ENCODE assay signal across 15 cellular contexts in genomic region chr12:71838231-71838630, GRCh38. TPM values are rescaled to one million over a fixed set of nuclear protein-coding genes. Genes with fewer than 3 reads are reported as not detected.
DNase-seq lines count a peak whose midpoint lies in the region; ATAC-seq and TF ChIP-seq lines count a peak whose summit lies in the region.
"Had no signal": no experiment of that assay in that cellular context is flagged by ENCODE, and none has a peak within 500 bp of the region (broad histone marks: within the 10 kb centered on the region; RNA-seq: fewer than 3 reads in every experiment).

No MANE protein-coding gene starts in this region.

- peak overlapping the region; percentile 94 for H3K27ac ChIP-seq in lower lobe of right lung
- peak overlapping the region; percentile 97 for H3K27ac ChIP-seq in vagina

- H3K36me3 ChIP-seq in lower lobe of right lung, result no peaks in the 10 kb centered on the region
- H3K36me3 ChIP-seq in vagina, result no peaks in the 10 kb centered on the region
- H3K36me3 ChIP-seq: sigmoid colon had no signal

- H3K27ac Mint-ChIP-seq in activated naive CD4-positive, alpha-beta T cell treated with anti-CD3 and anti-CD28 coated beads for 36 hours, result peak overlapping the region; percentile 98
- peak overlapping the region; percentile 97 for H3K27ac Mint-ChIP-seq in activated CD8-positive, alpha-beta T cell treated with anti-CD3 and anti-CD28 coated beads for 36 hours
- H3K27ac Mint-ChIP-seq in mesothelial cell of epicardium, result no peak overlapping the region

- DNase-seq in activated naive CD4-positive, alpha-beta T cell treated with anti-CD3 and anti-CD28 coated beads for 36 hours, result no peak
- DNase-seq in activated naive CD4-positive, alpha-beta T cell treated with Interleukin-2 at 50 U/mL for 16 hours, result no peak
- DNase-seq in activated CD8-positive, alpha-beta T cell treated with anti-CD3 and anti-CD28 coated beads for 36 hours, result no peak
- no peak for DNase-seq in lower lobe of right lung
- DNase-seq in vagina (ENCODE audit: extremely low spot score in 2 of 2), result no peak
- no peak for DNase-seq in mesothelial cell of epicardium (ENCODE audit: low spot score in 2 of 2, unreplicated experiment in 2 of 2)
- DNase-seq in left cardiac atrium, result no peak
- no peak for DNase-seq in NCI-H526 (lab: John Stamatoyannopoulos, UW)
- DNase-seq: dorsolateral prefrontal cortex; HCEC 1CT; NCI-H1092 treated with DMSO at 0.1 percent for 48 hours; NCI-H2227 treated with DMSO at 0.1 percent for 48 hours; SIG-M5; sigmoid colon; stimulated activated CD4-positive, alpha-beta T cell treated with anti-CD3 and anti-CD28 coated beads, Interleukin-4, amount 100 ng/mL, for 24 hours had no signal

- TF ChIP-seq POLR2A in vagina (IDR thresholded peaks at IDR 0.05), result no peak

- CTCF ChIA-PET in activated naive CD4-positive, alpha-beta T cell treated with anti-CD3 and anti-CD28 coated beads for 36 hours (lab: Charles Lee), result interaction anchor here (1.0 to 1.4 kb wide), 3 partner anchors 10 to 80 kb away, joined by 3 to 5 read pairs (median 3); no protein-coding TSS in a partner anchor
- CTCF ChIA-PET in activated CD8-positive, alpha-beta T cell treated with anti-CD3 and anti-CD28 coated beads for 36 hours (lab: Charles Lee), result interaction anchor here (1.3 to 4.2 kb wide), 3 partner anchors 8 to 83 kb away, joined by 4 to 19 read pairs (median 6); partner anchors contain the start of gene RAB21

- H3K4me1 ChIP-seq in lower lobe of right lung (peaks cover 37% of the 10 kb centered on the region), vagina (peaks cover 37% of the 10 kb centered on the region)

- H3K4me1 Mint-ChIP-seq in activated naive CD4-positive, alpha-beta T cell treated with anti-CD3 and anti-CD28 coated beads for 36 hours (ENCODE audit: low read depth), result peaks cover 54% of the 10 kb centered on the region
- H3K4me1 Mint-ChIP-seq in activated CD8-positive, alpha-beta T cell treated with anti-CD3 and anti-CD28 coated beads for 36 hours (ENCODE audit: low read depth), result peaks cover 32% of the 10 kb centered on the region
- peaks cover 14% of the 10 kb centered on the region for H3K4me1 Mint-ChIP-seq in mesothelial cell of epicardium

- H3K4me3 ChIP-seq in lower lobe of right lung (no peak overlapping the region), vagina (no peak overlapping the region)

- peaks cover 12% of the 10 kb centered on the region for H3K36me3 Mint-ChIP-seq in activated naive CD4-positive, alpha-beta T cell treated with anti-CD3 and anti-CD28 coated beads for 36 hours (ENCODE audit: low read depth)
- peaks cover 11% of the 10 kb centered on the region for H3K36me3 Mint-ChIP-seq in activated CD8-positive, alpha-beta T cell treated with anti-CD3 and anti-CD28 coated beads for 36 hours (ENCODE audit: low read depth)
- no peaks in the 10 kb centered on the region for H3K36me3 Mint-ChIP-seq in mesothelial cell of epicardium

- H3K27me3 ChIP-seq in lower lobe of right lung (ENCODE audit: low read depth) (no peaks in the 10 kb centered on the region), vagina (no peaks in the 10 kb centered on the region)
- H3K27me3 ChIP-seq: sigmoid colon had no signal

- H3K4me3 Mint-ChIP-seq in activated naive CD4-positive, alpha-beta T cell treated with anti-CD3 and anti-CD28 coated beads for 36 hours, result peak overlapping the region; percentile 22
- H3K4me3 Mint-ChIP-seq in activated CD8-positive, alpha-beta T cell treated with anti-CD3 and anti-CD28 coated beads for 36 hours, result peak overlapping the region; percentile 93
- H3K4me3 Mint-ChIP-seq in mesothelial cell of epicardium, result no peak overlapping the region

- intact Hi-C loops in activated naive CD4-positive, alpha-beta T cell treated with anti-CD3 and anti-CD28 coated beads for 36 hours (cut with micrococcal nuclease), result loop anchor here (5.0 kb wide), 2 partner anchors 99 to 1591 kb away; partner anchors contain the start of gene TPH2
- intact Hi-C loops in activated CD8-positive, alpha-beta T cell treated with anti-CD3 and anti-CD28 coated beads for 36 hours (cut with micrococcal nuclease), result no loop called here
- intact Hi-C loops in lower lobe of right lung (cut with DNase I) (no loop called here), vagina (cut with DNase I) (no loop called here), left cardiac atrium (cut with DNase I) (loop anchor here in 1 of 2 donors (10.0 kb wide), 1 partner anchor 53 kb away; no protein-coding TSS in a partner anchor)

- no peaks in the 10 kb centered on the region for H3K27me3 Mint-ChIP-seq in activated naive CD4-positive, alpha-beta T cell treated with anti-CD3 and anti-CD28 coated beads for 36 hours (ENCODE audit: low read depth)
- peaks cover 6% of the 10 kb centered on the region for H3K27me3 Mint-ChIP-seq in activated CD8-positive, alpha-beta T cell treated with anti-CD3 and anti-CD28 coated beads for 36 hours
- H3K27me3 Mint-ChIP-seq in mesothelial cell of epicardium (ENCODE audit: low read depth), result peaks cover 20% of the 10 kb centered on the region

- POLR2A ChIA-PET in activated CD8-positive, alpha-beta T cell treated with anti-CD3 and anti-CD28 coated beads for 36 hours (lab: Charles Lee), result interaction anchor here (0.5 to 4.1 kb wide), 5 partner anchors 11 to 175 kb away, joined by 4 to 18 read pairs (median 5); partner anchors contain the start of genes THAP2 and ZFC3H1

- no peaks in the 10 kb centered on the region for H3K9me3 Mint-ChIP-seq in activated naive CD4-positive, alpha-beta T cell treated with anti-CD3 and anti-CD28 coated beads for 36 hours
- no peaks in the 10 kb centered on the region for H3K9me3 Mint-ChIP-seq in activated CD8-positive, alpha-beta T cell treated with anti-CD3 and anti-CD28 coated beads for 36 hours
- no peaks in the 10 kb centered on the region for H3K9me3 Mint-ChIP-seq in mesothelial cell of epicardium

- H3K9me3 ChIP-seq in lower lobe of right lung (no peaks in the 10 kb centered on the region), vagina (no peaks in the 10 kb centered on the region)
- H3K9me3 ChIP-seq: sigmoid colon had no signal

- TF ChIP-seq CTCF in activated CD8-positive, alpha-beta T cell treated with anti-CD3 and anti-CD28 coated beads for 36 hours (IDR thresholded peaks at IDR 0.05), result no peak
- TF ChIP-seq CTCF in lower lobe of right lung (IDR thresholded peaks at IDR 0.05) (no peak), vagina (IDR thresholded peaks at IDR 0.05) (no peak), mesothelial cell of epicardium (IDR thresholded peaks at IDR 0.05; ENCODE audit: unreplicated experiment) (no peak)

- ATAC-seq in activated CD8-positive, alpha-beta T cell treated with anti-CD3 and anti-CD28 coated beads for 36 hours, result no peak
- ATAC-seq in lower lobe of right lung, result no peak
- ATAC-seq in left cardiac atrium, result no peak

RNA-seq across cellular contexts. Expression of gene TBC1D15, which starts 1.3 kb away (rescaled TPM):
- 10 to 100 TPM; 90.3 to 94.2 TPM for total RNA-seq in activated naive CD4-positive, alpha-beta T cell treated with anti-CD3 and anti-CD28 coated beads for 36 hours
- total RNA-seq in activated CD8-positive, alpha-beta T cell treated with anti-CD3 and anti-CD28 coated beads for 36 hours, result 10 to 100 TPM; 51.7 to 54.9 TPM
- 66.5 TPM for total RNA-seq in lower lobe of right lung
- 40.5 TPM for total RNA-seq in vagina
- 33.6 to 41.7 TPM (median 36.5 TPM) in 3 replicates for total RNA-seq in mesothelial cell of epicardium
- total RNA-seq in left cardiac atrium, result 10 to 100 TPM; 23.3 to 29.0 TPM
